Comparison of ENCODE assay signal across 8 cellular contexts in genomic region chrX:65534450-65535292, GRCh38. TPM values are rescaled to one million over a fixed set of nuclear protein-coding genes. Genes with fewer than 3 reads are reported as not detected.
DNase-seq lines count a peak whose midpoint lies in the region; ATAC-seq and TF ChIP-seq lines count a peak whose summit lies in the region.

Gene LAS1L (minus strand): TSS chrX:65534787. CDS start chrX:65534715, 72 bp downstream.

- peak within 1 kb of the TSS; percentile 96 for H3K4me3 Mint-ChIP-seq in activated naive CD4-positive, alpha-beta T cell treated with anti-CD3 and anti-CD28 coated beads for 36 hours

- no peak for TF ChIP-seq EP300 in gastroesophageal sphincter (IDR thresholded peaks at IDR 0.05)

- H3K27ac ChIP-seq in gastroesophageal sphincter = peak within 1 kb of the TSS; percentile 51 to 81 (median 77)

- CTCF ChIA-PET in activated naive CD4-positive, alpha-beta T cell treated with anti-CD3 and anti-CD28 coated beads for 36 hours (lab: Charles Lee) = no interaction called here

- peaks cover 6% of the 10 kb centered on the region for H3K36me3 Mint-ChIP-seq in activated naive CD4-positive, alpha-beta T cell treated with anti-CD3 and anti-CD28 coated beads for 36 hours (ENCODE audit: low read depth)

- WGBS in gastroesophageal sphincter (ENCODE audit: low coverage in 1 of 2), 2 donors = 40 to 53% methylated on average over 1 to 3 of the region's 50 CpGs

- H3K4me1 Mint-ChIP-seq in activated naive CD4-positive, alpha-beta T cell treated with anti-CD3 and anti-CD28 coated beads for 36 hours (ENCODE audit: low read depth) = peaks cover 16% of the 10 kb centered on the region

- H3K4me1 ChIP-seq in gastroesophageal sphincter = peaks cover 0 to 18% (median 3%) of the 10 kb centered on the region in 3 donors

- TF ChIP-seq POLR2A in gastroesophageal sphincter (IDR thresholded peaks at IDR 0.05) = peak in 1 of 2 donors; percentile 42

- H3K27ac Mint-ChIP-seq in activated naive CD4-positive, alpha-beta T cell treated with anti-CD3 and anti-CD28 coated beads for 36 hours = peak within 1 kb of the TSS; percentile 89

- H3K27me3 ChIP-seq in gastroesophageal sphincter = no peaks in the 10 kb centered on the region

- H3K27me3 Mint-ChIP-seq in activated naive CD4-positive, alpha-beta T cell treated with anti-CD3 and anti-CD28 coated beads for 36 hours (ENCODE audit: low read depth) = no peaks in the 10 kb centered on the region

- peaks cover 0 to 28% of the 10 kb centered on the region in 2 donors for H3K36me3 ChIP-seq in gastroesophageal sphincter

- H3K9me3 ChIP-seq in gastroesophageal sphincter = no peaks in the 10 kb centered on the region

- H3K9me3 Mint-ChIP-seq in activated naive CD4-positive, alpha-beta T cell treated with anti-CD3 and anti-CD28 coated beads for 36 hours = no peaks in the 10 kb centered on the region

- peak within 1 kb of the TSS; percentile 86 for H3K4me3 ChIP-seq in HFF-Myc (replicated peaks; ENCODE audit: low read depth, low read length)
- H3K4me3 ChIP-seq in gastroesophageal sphincter = peak within 1 kb of the TSS; percentile 76 to 98

- TF ChIP-seq CTCF in HFF-Myc (IDR thresholded peaks at IDR 0.05; ENCODE audit: low read depth, low read length, missing control alignments) = no peak
- TF ChIP-seq CTCF in gastroesophageal sphincter (IDR thresholded peaks at IDR 0.05) = no peak

- DNase-seq in GM03348 (ENCODE audit: low spot score) (peak; percentile 95), HFF-Myc (ENCODE audit: extremely low read depth, low read depth) (peak; percentile 85), NAMALWA (ENCODE audit: low spot score) (peak; percentile 95), SK-N-DZ (ENCODE audit: low spot score) (peak; percentile 94), non-pigmented ciliary epithelial cell (ENCODE audit: low read depth) (peak; percentile 77), superior temporal gyrus (ENCODE audit: extremely low spot score) (peak; percentile 93)
- peak; percentile 93 for DNase-seq in activated naive CD4-positive, alpha-beta T cell treated with anti-CD3 and anti-CD28 coated beads for 36 hours

- intact Hi-C loops in activated naive CD4-positive, alpha-beta T cell treated with anti-CD3 and anti-CD28 coated beads for 36 hours (cut with micrococcal nuclease) = loop anchor here (1.0 to 10.0 kb wide), 8 partner anchors 60 to 1972 kb away; partner anchors contain the start of genes AMER1, MTMR8, ZC3H12B and ZC4H2

- peak; percentile 99 for ATAC-seq in gastroesophageal sphincter

RNA-seq across cellular contexts. Expression of gene LAS1L, which starts in this region (rescaled TPM):
- 56.7 and 60.3 TPM in 2 replicates for polyA plus RNA-seq in SK-N-DZ (2014; cell fraction: cytosol; rRNA removed)
- 76.0 and 88.1 TPM in 2 replicates for polyA plus RNA-seq in SK-N-DZ (2014; cell fraction: nucleus; rRNA removed)
- 10 to 100 TPM; 60.4 to 61.1 TPM for total RNA-seq in activated naive CD4-positive, alpha-beta T cell treated with anti-CD3 and anti-CD28 coated beads for 36 hours
- total RNA-seq in gastroesophageal sphincter = 10 to 100 TPM; 21.3 to 30.3 (median 21.9) TPM

Comparison
In these comparisons a context has a peak if more than half of its experiments do, and no peak if none do; other contexts are left out.
1. Peak in every context shown above with its lines: DNase-seq, ATAC-seq, H3K4me3 ChIP-seq and H3K27ac ChIP-seq.